Comparison of ENCODE assay signal across 1 cellular context in genomic region chr6:152054441-152054840, GRCh38.
TF ChIP-seq lines count a peak whose summit lies in the region.

No MANE protein-coding gene starts in this region.

TF ChIP-seq in GM23338, 12 proteins besides CTCF, POLR2A, EP300 and RAD21 (continued from another document):
- TF ChIP-seq ZNF462 (CRISPR knock-in tag; IDR thresholded peaks at IDR 0.05) (no peak), STAT1 (IDR thresholded peaks at IDR 0.05; ENCODE audit: unreplicated experiment) (no peak), POLR2AphosphoS5 (IDR thresholded peaks at IDR 0.05; ENCODE audit: low read depth) (no peak), ZNF114 (CRISPR knock-in tag; IDR thresholded peaks at IDR 0.05) (no peak)
